Comparison of ENCODE assay signal across 29 cellular contexts in genomic region chr7:101905203-101905865, GRCh38.
DNase-seq lines count a peak whose midpoint lies in the region; ATAC-seq and TF ChIP-seq lines count a peak whose summit lies in the region.
"Had no signal": no experiment of that assay in that cellular context is flagged by ENCODE, and none has a peak within 500 bp of the region (broad histone marks: within the 10 kb centered on the region; RNA-seq: fewer than 3 reads in every experiment).

No MANE protein-coding gene starts in this region.

- peak overlapping the region; percentile 30; the same call in 1 of the 2 replicates for H3K27ac ChIP-seq in BLaER1
- H3K27ac ChIP-seq: pancreas, SJSA1, upper lobe of right lung had no signal

- peaks cover 72% of the 10 kb centered on the region for H3K36me3 ChIP-seq in BLaER1
- H3K36me3 ChIP-seq: pancreas, SJSA1, upper lobe of right lung had no signal

- intact Hi-C loops in Calu3 (cut with micrococcal nuclease; ENCODE audit: unreplicated experiment) = no loop called here

- H3K4me3 Mint-ChIP-seq in WTC11 = no peak overlapping the region
- no peak overlapping the region for H3K4me3 Mint-ChIP-seq in progenitor cell of endocrine pancreas (ENCODE audit: low read depth)
- no peak overlapping the region for H3K4me3 Mint-ChIP-seq in Calu3 (ENCODE audit: low read depth, unreplicated experiment)
- H3K4me3 Mint-ChIP-seq: activated CD4-positive, alpha-beta T cell treated with anti-CD3 and anti-CD28 coated beads for 36 hours; activated naive CD8-positive, alpha-beta T cell; natural killer cell treated with Interleukin-12 subunit alpha and Interleukin-12 subunit beta and Interleukin-15 and Interleukin-18, amount 100 ng/mL, for 72 hours; stimulated activated memory B cell treated with anti-CD40 and anti-IgM and Interleukin-4, amounts not matched to agents 10 μg/mL and 1 μg/mL and 100 μg/mL, for 72 hours had no signal

- H3K27ac Mint-ChIP-seq in WTC11 (peak overlapping the region; percentile 24), progenitor cell of endocrine pancreas (peak overlapping the region; percentile 50), Calu3 (ENCODE audit: unreplicated experiment) (no peak overlapping the region)
- H3K27ac Mint-ChIP-seq: activated CD4-positive, alpha-beta T cell treated with anti-CD3 and anti-CD28 coated beads for 36 hours; activated naive CD8-positive, alpha-beta T cell; natural killer cell treated with Interleukin-12 subunit alpha and Interleukin-12 subunit beta and Interleukin-15 and Interleukin-18, amount 100 ng/mL, for 72 hours had no signal

- H3K4me3 ChIP-seq in BLaER1 (no peak overlapping the region), fibroblast of villous mesenchyme (ENCODE audit: low read depth, low read length) (no peak overlapping the region)
- H3K4me3 ChIP-seq: dorsolateral prefrontal cortex, pancreas, SJSA1, upper lobe of right lung had no signal

- BruUV-seq in Calu3 (replicated peaks; lab: Mats Ljungman, UMichigan) = no TSS peak

- H3K36me3 Mint-ChIP-seq in WTC11 = no peaks in the 10 kb centered on the region
- H3K36me3 Mint-ChIP-seq in progenitor cell of endocrine pancreas (ENCODE audit: insufficient read depth) = peaks cover 3% of the 10 kb centered on the region
- H3K36me3 Mint-ChIP-seq in Calu3 (ENCODE audit: insufficient read depth, unreplicated experiment) = no peaks in the 10 kb centered on the region
- H3K36me3 Mint-ChIP-seq: activated naive CD8-positive, alpha-beta T cell; natural killer cell treated with Interleukin-12 subunit alpha and Interleukin-12 subunit beta and Interleukin-15 and Interleukin-18, amount 100 ng/mL, for 72 hours had no signal

- no peak for DNase-seq in WTC11 (ENCODE audit: low spot score)
- peak; percentile 72 for DNase-seq in fibroblast of villous mesenchyme (ENCODE audit: low read depth)
- no peak for DNase-seq in progenitor cell of endocrine pancreas (ENCODE audit: low spot score, unreplicated experiment)
- DNase-seq in Ammon's horn (ENCODE audit: low spot score) = no peak
- DNase-seq in HUDEP-2 (lab: John Stamatoyannopoulos, UW; ENCODE audit: unreplicated experiment in 76 of 76) = no peak
- no peak for DNase-seq in Calu3
- no peak for DNase-seq in NCI-H2107 (lab: John Stamatoyannopoulos, UW)
- DNase-seq: 8988T; activated CD4-positive, alpha-beta T cell treated with anti-CD3 and anti-CD28 coated beads for 36 hours; activated effector memory CD4-positive, alpha-beta T cell treated with Interleukin-2 at 50 U/mL for 16 hours; activated T-cell treated with anti-CD3 and anti-CD28 coated beads for 4 hours; DMS79; HCEC 1CT; islet precursor cell; left ventricle myocardium superior; NCI-H1105 treated with DMSO at 0.1 percent for 48 hours; NCI-H2081 treated with DMSO at 0.1 percent for 48 hours; NCI-H345; NCI-H748 treated with DMSO at 0.1 percent for 48 hours; pancreas; right cardiac atrium; stimulated activated CD4-positive, alpha-beta T cell treated with anti-CD3 and anti-CD28 coated beads, Interleukin-4, amount 100 ng/mL, for 4 hours; upper lobe of right lung had no signal

- no peaks in the 10 kb centered on the region for H3K9me3 Mint-ChIP-seq in WTC11
- no peaks in the 10 kb centered on the region for H3K9me3 Mint-ChIP-seq in progenitor cell of endocrine pancreas (ENCODE audit: low read depth)
- H3K9me3 Mint-ChIP-seq in Calu3 (ENCODE audit: low read depth, unreplicated experiment) = no peaks in the 10 kb centered on the region
- H3K9me3 Mint-ChIP-seq: natural killer cell treated with Interleukin-12 subunit alpha and Interleukin-12 subunit beta and Interleukin-15 and Interleukin-18, amount 100 ng/mL, for 72 hours; stimulated activated memory B cell treated with anti-CD40 and anti-IgM and Interleukin-4, amounts not matched to agents 10 μg/mL and 1 μg/mL and 100 μg/mL, for 72 hours had no signal

- ATAC-seq in WTC11 = no peak
- ATAC-seq: activated CD4-positive, alpha-beta T cell treated with anti-CD3 and anti-CD28 coated beads for 36 hours; left ventricle myocardium superior; natural killer cell treated with Interleukin-12 subunit alpha and Interleukin-12 subunit beta and Interleukin-15 and Interleukin-18, amount 100 ng/mL, for 72 hours; right cardiac atrium had no signal

- no peaks in the 10 kb centered on the region for H3K9me3 ChIP-seq in BLaER1
- H3K9me3 ChIP-seq: pancreas, SJSA1, upper lobe of right lung had no signal

- CTCF ChIA-PET in WTC11 (lab: Charles Lee) = interaction anchor here (0.5 kb wide), 1 partner anchor 45 kb away, joined by 3 read pairs; no protein-coding TSS in a partner anchor
- CTCF ChIA-PET in Calu3 (lab: Charles Lee) = interaction anchor here (0.5 kb wide), 1 partner anchor 23 kb away, joined by 5 read pairs; no protein-coding TSS in a partner anchor

- TF ChIP-seq CTCF in WTC11 (IDR thresholded peaks at IDR 0.05) (no peak), fibroblast of villous mesenchyme (IDR thresholded peaks at IDR 0.05; ENCODE audit: insufficient read depth, low read depth, low read length) (no peak), progenitor cell of endocrine pancreas (IDR thresholded peaks at IDR 0.05; ENCODE audit: unreplicated experiment) (no peak), Calu3 (IDR thresholded peaks at IDR 0.05; ENCODE audit: unreplicated experiment) (no peak)

- peaks cover 100% of the 10 kb centered on the region for H4K20me1 ChIP-seq in BLaER1

- H3K27me3 Mint-ChIP-seq in WTC11 (ENCODE audit: low read depth) = no peaks in the 10 kb centered on the region
- no peaks in the 10 kb centered on the region for H3K27me3 Mint-ChIP-seq in progenitor cell of endocrine pancreas
- no peaks in the 10 kb centered on the region for H3K27me3 Mint-ChIP-seq in Calu3 (ENCODE audit: unreplicated experiment)
- H3K27me3 Mint-ChIP-seq: activated CD4-positive, alpha-beta T cell treated with anti-CD3 and anti-CD28 coated beads for 36 hours; activated naive CD8-positive, alpha-beta T cell; natural killer cell treated with Interleukin-12 subunit alpha and Interleukin-12 subunit beta and Interleukin-15 and Interleukin-18, amount 100 ng/mL, for 72 hours; stimulated activated memory B cell treated with anti-CD40 and anti-IgM and Interleukin-4, amounts not matched to agents 10 μg/mL and 1 μg/mL and 100 μg/mL, for 72 hours had no signal

- H3K4me2 ChIP-seq in BLaER1 = no peak overlapping the region

- peaks cover 28% of the 10 kb centered on the region for H3K4me1 Mint-ChIP-seq in WTC11
- H3K4me1 Mint-ChIP-seq in progenitor cell of endocrine pancreas (ENCODE audit: low read depth) = peaks cover 9% of the 10 kb centered on the region
- no peaks in the 10 kb centered on the region for H3K4me1 Mint-ChIP-seq in Calu3 (ENCODE audit: low read depth, unreplicated experiment)
- H3K4me1 Mint-ChIP-seq: activated CD4-positive, alpha-beta T cell treated with anti-CD3 and anti-CD28 coated beads for 36 hours had no signal

- no peaks in the 10 kb centered on the region for H3K27me3 ChIP-seq in BLaER1
- H3K27me3 ChIP-seq: dorsolateral prefrontal cortex, pancreas, SJSA1, upper lobe of right lung had no signal

- peaks cover 67% of the 10 kb centered on the region for H3K4me1 ChIP-seq in BLaER1
- H3K4me1 ChIP-seq: upper lobe of right lung had no signal

- POLR2A ChIA-PET in WTC11 (lab: Charles Lee) = interaction anchor here (0.6 kb wide), 1 partner anchor 18 kb away, joined by 3 read pairs; no protein-coding TSS in a partner anchor

- peak overlapping the region; percentile 29; the same call in 1 of the 2 replicates for H3K9ac ChIP-seq in BLaER1

TF ChIP-seq in WTC11, 78 proteins besides CTCF, POLR2A, EP300 and RAD21:
- no peak for TF ChIP-seq GRHL2 (CRISPR knock-in tag; IDR thresholded peaks at IDR 0.05; ENCODE audit: insufficient replicate concordance, severe bottlenecking)
